In genomic region chr5:137122075-137122474, GRCh38 we compare ENCODE assay signal across 24 cellular contexts.
DNase-seq lines count a peak whose midpoint lies in the region; TF ChIP-seq lines count a peak whose summit lies in the region.
"Had no signal": no experiment of that assay in that cellular context is flagged by ENCODE, and none has a peak within 500 bp of the region (broad histone marks: within the 10 kb centered on the region; RNA-seq: fewer than 3 reads in every experiment).

No MANE protein-coding gene starts in this region.

- no peaks in the 10 kb centered on the region for H3K4me1 ChIP-seq in mesendoderm (ENCODE audit: control insufficient read depth, low read depth, low read length)
- H3K4me1 ChIP-seq: adrenal gland, upper lobe of left lung had no signal

- H3K79me1 ChIP-seq in mesendoderm (ENCODE audit: low read length) = no peaks in the 10 kb centered on the region

- H3K79me2 ChIP-seq in mesendoderm (ENCODE audit: control insufficient read depth, insufficient read depth, low read length) = no peaks in the 10 kb centered on the region

- H3K4ac ChIP-seq in mesendoderm (ENCODE audit: low read depth, low read length) = no peak overlapping the region

- TF ChIP-seq CTCF in coronary artery (IDR thresholded peaks at IDR 0.05) = no peak

- WGBS in mesendoderm (ENCODE audit: extremely low coverage, insufficient coverage, low lambda C conversion rate) = no CpG with 5 or more reads among the region's 3 CpGs

- no peak overlapping the region for H2BK15ac ChIP-seq in mesendoderm (replicated peaks; ENCODE audit: low read depth)

- H3K56ac ChIP-seq in mesendoderm (ENCODE audit: low read length) = no peak overlapping the region

- no peaks in the 10 kb centered on the region for H3K36me3 ChIP-seq in mesendoderm (ENCODE audit: control insufficient read depth, insufficient read depth, low read length)
- H3K36me3 ChIP-seq: adrenal gland, gastroesophageal sphincter, upper lobe of left lung had no signal

- no peak overlapping the region for H3K23ac ChIP-seq in mesendoderm (ENCODE audit: low read length)

- no peak overlapping the region for H3K9ac ChIP-seq in mesendoderm (ENCODE audit: low read length)

- no peak overlapping the region for H3K4me3 ChIP-seq in coronary artery
- no peak overlapping the region for H3K4me3 ChIP-seq in mesendoderm (ENCODE audit: low read length)
- H3K4me3 ChIP-seq: adrenal gland, dorsolateral prefrontal cortex, gastroesophageal sphincter, skin epidermis, upper lobe of left lung had no signal

- H3K18ac ChIP-seq in mesendoderm (ENCODE audit: low read length) = no peak overlapping the region

- H3K27ac ChIP-seq in coronary artery (no peak overlapping the region), mesendoderm (ENCODE audit: low read depth, low read length) (no peak overlapping the region)
- H3K27ac ChIP-seq: adrenal gland, dorsolateral prefrontal cortex, epithelial cell of prostate, gastroesophageal sphincter, skin epidermis, upper lobe of left lung had no signal

- no peak overlapping the region for H2BK120ac ChIP-seq in mesendoderm (ENCODE audit: low read depth, low read length)

- no peak overlapping the region for H2BK5ac ChIP-seq in mesendoderm (ENCODE audit: low read length)

- no peak overlapping the region for H2AK5ac ChIP-seq in mesendoderm (ENCODE audit: low read length)

- H4K8ac ChIP-seq in mesendoderm (ENCODE audit: low read depth, low read length) = no peak overlapping the region

- no peak overlapping the region for H3K4me2 ChIP-seq in mesendoderm (ENCODE audit: low read length)

- no peak overlapping the region for H4K5ac ChIP-seq in mesendoderm (ENCODE audit: low read length)

- no peaks in the 10 kb centered on the region for H3K27me3 ChIP-seq in mesendoderm (ENCODE audit: insufficient read depth, low read length, poor library complexity)
- H3K27me3 ChIP-seq: adrenal gland, dorsolateral prefrontal cortex, gastroesophageal sphincter, upper lobe of left lung had no signal

- DNase-seq in NCI-H345 (lab: John Stamatoyannopoulos, UW) = peak; percentile 22
- no peak for DNase-seq in NCI-H345 treated with DMSO at 0.1 percent for 48 hours (lab: John Stamatoyannopoulos, UW; ENCODE audit: unreplicated experiment)
- peak; percentile 29 for DNase-seq in NCI-H1092 treated with DMSO at 0.1 percent for 48 hours (lab: John Stamatoyannopoulos, UW)
- DNase-seq in coronary artery (ENCODE audit: low spot score) = peak; percentile 36
- DNase-seq in renal cortical epithelial cell (ENCODE audit: low read depth) = peak; percentile 19
- DNase-seq in glomerular visceral epithelial cell (ENCODE audit: extremely low spot score) = no peak
- no peak for DNase-seq in mesendoderm
- DNase-seq in kidney tubule cell (ENCODE audit: low spot score) = no peak
- DNase-seq: activated CD4-positive, alpha-beta memory T cell treated with anti-CD3 and anti-CD28 coated beads for 36 hours; activated CD4-positive, CD25-positive, alpha-beta regulatory T cell; activated effector memory CD4-positive, alpha-beta T cell treated with anti-CD3 and anti-CD28 coated beads, Interleukin-2, amount 50 U/mL, for 16 hours; CD8-positive, alpha-beta T cell; dorsolateral prefrontal cortex; GOT3; KG1; NCI-H510A treated with DMSO at 0.1 percent for 48 hours; nephron progenitor cell; stimulated activated naive CD8-positive, alpha-beta T cell treated with anti-CD3 and anti-CD28 coated beads, Interleukin-15, Interleukin-2, amounts not matched to agents 100 U/mL and 50 U/mL, for 24 hours; T-helper 9 cell; upper lobe of left lung had no signal

Comparison
In these comparisons a context has a peak if more than half of its experiments do, and no peak if none do; other contexts are left out.
1. DNase-seq: peak in NCI-H345 (single experiment), NCI-H1092 treated with DMSO at 0.1 percent for 48 hours (single experiment), coronary artery (single experiment) and renal cortical epithelial cell (single experiment); none in NCI-H345 treated with DMSO at 0.1 percent for 48 hours (single experiment), glomerular visceral epithelial cell (single experiment), mesendoderm (single experiment) and kidney tubule cell (single experiment).